ENCODE assay signal across 17 cellular contexts in the genomic region with DNA sequence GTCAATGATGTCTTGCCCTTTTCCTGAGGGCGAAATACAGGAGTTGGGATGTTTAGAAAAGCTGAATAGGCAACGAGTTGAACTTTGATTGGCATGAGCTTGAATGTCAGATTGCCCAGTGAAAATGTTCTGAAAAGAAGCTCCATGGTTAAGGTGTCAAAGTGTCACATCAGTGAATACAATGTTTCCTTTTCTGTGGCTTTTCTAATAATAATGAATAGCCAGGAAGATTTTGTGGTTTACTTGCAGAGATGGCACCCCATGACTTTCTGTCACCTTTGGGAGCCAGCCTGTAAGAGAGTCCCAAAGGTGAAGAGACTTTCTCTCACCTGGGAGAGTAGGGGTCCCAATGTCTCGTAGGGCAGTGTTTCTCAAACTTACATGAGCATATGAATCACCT.
"Had no signal": no experiment of that assay in that cellular context is flagged by ENCODE, and none has a peak within 500 bp of the region (broad histone marks: within the 10 kb centered on the region; RNA-seq: fewer than 3 reads in every experiment).

No MANE protein-coding gene starts in this region.

- ATAC-seq: activated CD4-positive, alpha-beta T cell treated with anti-CD3 and anti-CD28 coated beads for 36 hours; gastroesophageal sphincter; left lobe of liver had no signal

- H3K4me3 ChIP-seq: gastroesophageal sphincter, testis, upper lobe of left lung had no signal

- H3K27me3 Mint-ChIP-seq: activated CD4-positive, alpha-beta memory T cell treated with anti-CD3 and anti-CD28 coated beads, Interleukin-2, amount 10 ng/mL, durations not matched to agents 7 days and 5 days; activated CD4-positive, alpha-beta T cell treated with anti-CD3 and anti-CD28 coated beads for 36 hours; naive B cell had no signal

- H3K27ac Mint-ChIP-seq: activated CD4-positive, alpha-beta memory T cell treated with anti-CD3 and anti-CD28 coated beads, Interleukin-2, amount 10 ng/mL, durations not matched to agents 7 days and 5 days; activated CD4-positive, alpha-beta T cell treated with anti-CD3 and anti-CD28 coated beads for 36 hours; activated T-cell treated with anti-CD3 and anti-CD28 coated beads, Interleukin-2, amount 50 U/mL, for 72 hours; T-helper 1 cell treated with Interleukin-12 subunit alpha and Interleukin-12 subunit beta and Interleukin-4 antibody, amounts not matched to agents 30 μg/mL and 1 μg/mL, for 36 hours had no signal

- H3K4me3 Mint-ChIP-seq: activated CD4-positive, alpha-beta memory T cell treated with anti-CD3 and anti-CD28 coated beads, Interleukin-2, amount 10 ng/mL, durations not matched to agents 7 days and 5 days; activated CD4-positive, alpha-beta T cell treated with anti-CD3 and anti-CD28 coated beads for 36 hours; T-helper 1 cell treated with Interleukin-12 subunit alpha and Interleukin-12 subunit beta and Interleukin-4 antibody, amounts not matched to agents 30 μg/mL and 1 μg/mL, for 36 hours had no signal

- H3K27ac ChIP-seq: gastroesophageal sphincter, neutrophil, testis, upper lobe of left lung had no signal

- H3K9me3 Mint-ChIP-seq: activated CD4-positive, alpha-beta memory T cell treated with anti-CD3 and anti-CD28 coated beads, Interleukin-2, amount 10 ng/mL, durations not matched to agents 7 days and 5 days; naive B cell had no signal

- DNase-seq: activated CD4-positive, alpha-beta memory T cell treated with anti-CD3 and anti-CD28 coated beads, Interleukin-2, amount 10 ng/mL, durations not matched to agents 7 days and 5 days; activated CD4-positive, alpha-beta T cell treated with anti-CD3 and anti-CD28 coated beads for 36 hours; activated CD8-positive, alpha-beta memory T cell treated with anti-CD3 and anti-CD28 coated beads, Interleukin-2, amount 50 U/mL, for 4 hours; activated gamma-delta T cell; activated T-cell treated with anti-CD3 and anti-CD28 coated beads, Interleukin-2, amount 50 U/mL, for 72 hours; erythroblast; mammary epithelial cell; naive B cell; posterior cingulate gyrus; stimulated activated CD4-positive, alpha-beta T cell treated with anti-CD3 and anti-CD28 coated beads, Interleukin-2, amount 100 ng/mL, for 48 hours; stimulated activated naive CD4-positive, alpha-beta T cell; testis; upper lobe of left lung had no signal

- H3K4me1 ChIP-seq: gastroesophageal sphincter, testis, upper lobe of left lung had no signal

- H3K9me3 ChIP-seq: gastroesophageal sphincter, neutrophil, testis, upper lobe of left lung had no signal

- H3K36me3 ChIP-seq: gastroesophageal sphincter, neutrophil, upper lobe of left lung had no signal

- H3K27me3 ChIP-seq: gastroesophageal sphincter, neutrophil, testis, upper lobe of left lung had no signal
